Comparison of ENCODE assay signal across 2 cellular contexts in the genomic region with DNA sequence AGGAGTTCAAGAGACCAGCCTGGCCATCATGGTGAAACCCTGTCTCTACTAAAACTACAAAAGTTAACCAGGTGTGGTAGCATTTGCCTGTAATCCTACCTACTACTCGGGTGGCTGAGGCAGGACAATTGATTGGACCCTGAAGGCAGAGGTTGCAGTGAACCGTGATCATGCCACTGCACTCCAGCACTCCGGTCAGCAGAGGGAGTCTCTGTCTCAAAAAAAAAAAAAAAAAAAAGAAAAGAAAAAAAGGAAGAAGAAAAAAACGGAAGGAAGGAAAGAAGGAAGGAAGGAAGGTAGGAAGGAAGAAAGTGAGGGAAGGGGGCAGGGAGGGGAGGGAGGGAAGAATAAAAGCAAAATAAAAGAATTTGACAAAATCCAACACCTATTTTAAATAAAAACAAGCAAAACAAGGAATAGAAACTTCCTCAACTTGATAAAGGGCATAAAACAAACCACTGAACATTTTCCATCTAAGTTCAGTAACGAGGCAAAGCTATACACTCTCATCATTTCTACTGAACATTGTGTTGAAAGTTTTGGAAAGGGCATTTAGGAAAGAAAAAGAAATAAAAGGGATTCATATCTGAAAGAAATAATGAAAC.
TF ChIP-seq lines count a peak whose summit lies in the region.

No MANE protein-coding gene starts in this region.

TF ChIP-seq in IMR-90, 13 proteins besides CTCF, POLR2A, EP300 and RAD21:
- TF ChIP-seq USF2 (IDR thresholded peaks at IDR 0.05; ENCODE audit: low read depth, low read length) = no peak
- no peak for TF ChIP-seq MXI1 (IDR thresholded peaks at IDR 0.05; ENCODE audit: borderline replicate concordance, low read depth, low read length)
- TF ChIP-seq, protein P1, sequence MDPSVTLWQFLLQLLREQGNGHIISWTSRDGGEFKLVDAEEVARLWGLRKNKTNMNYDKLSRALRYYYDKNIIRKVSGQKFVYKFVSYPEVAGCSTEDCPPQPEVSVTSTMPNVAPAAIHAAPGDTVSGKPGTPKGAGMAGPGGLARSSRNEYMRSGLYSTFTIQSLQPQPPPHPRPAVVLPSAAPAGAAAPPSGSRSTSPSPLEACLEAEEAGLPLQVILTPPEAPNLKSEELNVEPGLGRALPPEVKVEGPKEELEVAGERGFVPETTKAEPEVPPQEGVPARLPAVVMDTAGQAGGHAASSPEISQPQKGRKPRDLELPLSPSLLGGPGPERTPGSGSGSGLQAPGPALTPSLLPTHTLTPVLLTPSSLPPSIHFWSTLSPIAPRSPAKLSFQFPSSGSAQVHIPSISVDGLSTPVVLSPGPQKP (IDR thresholded peaks at IDR 0.05; ENCODE audit: borderline replicate concordance, low read depth, low read length) = no peak
- TF ChIP-seq MAZ (IDR thresholded peaks at IDR 0.05; ENCODE audit: borderline replicate concordance, low read depth, low read length) = no peak

TF ChIP-seq in SK-N-SH, 30 proteins besides CTCF, POLR2A, EP300 and RAD21:
- TF ChIP-seq SMC3 (IDR thresholded peaks at IDR 0.05; ENCODE audit: low read depth, low read length) (peak; percentile 29; the same call in 1 of the 2 replicates), TEAD4 (IDR thresholded peaks at IDR 0.05; ENCODE audit: borderline replicate concordance, insufficient read depth) (no peak)
